1 cellular context compared by ENCODE assay signal in the genomic region with DNA sequence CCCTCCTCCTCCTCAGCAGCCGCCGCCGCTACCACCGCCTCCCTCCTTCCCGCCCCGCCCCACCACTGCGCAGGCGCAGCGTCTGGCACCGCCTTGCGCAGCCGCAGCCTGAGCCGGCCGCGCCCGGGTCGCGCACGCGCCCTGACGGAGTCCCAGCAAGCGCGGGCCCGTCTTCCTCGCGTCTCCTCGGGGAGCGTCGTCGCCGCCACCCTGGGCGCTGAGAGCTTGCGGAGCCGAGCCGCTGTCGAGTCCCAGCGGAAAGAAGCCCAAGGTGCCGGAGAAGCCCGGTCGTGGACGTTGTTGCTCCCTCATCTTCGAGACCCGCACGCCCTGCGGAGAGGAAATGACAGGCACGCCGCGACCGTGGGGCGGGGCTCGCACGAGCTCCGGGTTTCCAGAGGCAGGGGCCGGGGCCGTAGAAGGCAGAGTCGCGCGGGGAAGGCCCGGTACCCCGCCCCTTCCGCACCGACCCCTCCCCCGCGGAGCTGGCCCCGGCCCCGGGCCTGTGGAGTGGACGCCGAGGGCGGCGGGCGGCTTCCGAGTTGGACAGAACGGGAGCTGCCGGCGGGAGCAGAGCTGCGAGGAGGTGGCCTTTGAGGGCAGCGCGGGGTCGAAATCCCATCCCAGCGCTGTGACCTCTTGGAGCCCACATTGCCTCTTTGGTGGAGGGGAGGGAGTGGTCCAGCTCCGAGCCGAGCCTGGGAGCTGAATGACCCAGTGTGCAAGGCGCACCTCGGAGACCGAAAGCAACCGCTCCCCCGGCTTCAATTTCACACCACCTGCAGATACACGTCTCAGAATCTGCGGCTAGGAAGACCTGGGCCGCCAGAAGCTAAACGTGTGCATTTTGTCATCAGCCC.
TF ChIP-seq lines count a peak whose summit lies in the region.

No MANE protein-coding gene starts in this region.

TF ChIP-seq in HepG2, 621 proteins besides CTCF, POLR2A, EP300 and RAD21 (continued from another document and continues in another):
- TF ChIP-seq ZBTB3 (CRISPR knock-in tag; IDR thresholded peaks at IDR 0.05; ENCODE audit: borderline replicate concordance, low read depth) (no peak), ZNF143 (CRISPR knock-in tag; IDR thresholded peaks at IDR 0.05) (0 out of 2 replicates have a peak, but pooled peaks have one; percentile 49), RBM39 (IDR thresholded peaks at IDR 0.05; ENCODE audit: low read depth, low read length, poor library complexity, severe bottlenecking) (peak; percentile 67), TIGD3 (CRISPR knock-in tag; IDR thresholded peaks at IDR 0.05; ENCODE audit: borderline replicate concordance) (peak; percentile 73; the same call in 1 of the 2 replicates), HNF4A (CRISPR knock-in tag; IDR thresholded peaks at IDR 0.05) (peak; percentile 28; the same call in 1 of the 2 replicates), ZNF407 (CRISPR knock-in tag; IDR thresholded peaks at IDR 0.05; ENCODE audit: not compliant biosample characterization) (peak; percentile 91), ZNF34 (CRISPR knock-in tag; IDR thresholded peaks at IDR 0.05; ENCODE audit: borderline replicate concordance) (0 out of 2 replicates have a peak, but pooled peaks have one; percentile 29), MTA1 (CRISPR knock-in tag; IDR thresholded peaks at IDR 0.05; ENCODE audit: borderline replicate concordance) (peak; percentile 70; the same call in 1 of the 2 replicates), PCBP1 (IDR thresholded peaks at IDR 0.05; ENCODE audit: borderline replicate concordance, low read depth, low read length) (no peak), ELF1 (CRISPR knock-in tag; IDR thresholded peaks at IDR 0.05) (0 out of 2 replicates have a peak, but pooled peaks have one; percentile 16), MLLT10 (CRISPR knock-in tag; IDR thresholded peaks at IDR 0.05) (no peak), ZNF354B (CRISPR knock-in tag; IDR thresholded peaks at IDR 0.05) (peak; percentile 90; the same call in 1 of the 2 replicates), KAT7 (CRISPR knock-in tag; IDR thresholded peaks at IDR 0.05; ENCODE audit: borderline replicate concordance) (no peak; the same call in 1 of the 2 replicates)
- TF ChIP-seq, protein P1, sequence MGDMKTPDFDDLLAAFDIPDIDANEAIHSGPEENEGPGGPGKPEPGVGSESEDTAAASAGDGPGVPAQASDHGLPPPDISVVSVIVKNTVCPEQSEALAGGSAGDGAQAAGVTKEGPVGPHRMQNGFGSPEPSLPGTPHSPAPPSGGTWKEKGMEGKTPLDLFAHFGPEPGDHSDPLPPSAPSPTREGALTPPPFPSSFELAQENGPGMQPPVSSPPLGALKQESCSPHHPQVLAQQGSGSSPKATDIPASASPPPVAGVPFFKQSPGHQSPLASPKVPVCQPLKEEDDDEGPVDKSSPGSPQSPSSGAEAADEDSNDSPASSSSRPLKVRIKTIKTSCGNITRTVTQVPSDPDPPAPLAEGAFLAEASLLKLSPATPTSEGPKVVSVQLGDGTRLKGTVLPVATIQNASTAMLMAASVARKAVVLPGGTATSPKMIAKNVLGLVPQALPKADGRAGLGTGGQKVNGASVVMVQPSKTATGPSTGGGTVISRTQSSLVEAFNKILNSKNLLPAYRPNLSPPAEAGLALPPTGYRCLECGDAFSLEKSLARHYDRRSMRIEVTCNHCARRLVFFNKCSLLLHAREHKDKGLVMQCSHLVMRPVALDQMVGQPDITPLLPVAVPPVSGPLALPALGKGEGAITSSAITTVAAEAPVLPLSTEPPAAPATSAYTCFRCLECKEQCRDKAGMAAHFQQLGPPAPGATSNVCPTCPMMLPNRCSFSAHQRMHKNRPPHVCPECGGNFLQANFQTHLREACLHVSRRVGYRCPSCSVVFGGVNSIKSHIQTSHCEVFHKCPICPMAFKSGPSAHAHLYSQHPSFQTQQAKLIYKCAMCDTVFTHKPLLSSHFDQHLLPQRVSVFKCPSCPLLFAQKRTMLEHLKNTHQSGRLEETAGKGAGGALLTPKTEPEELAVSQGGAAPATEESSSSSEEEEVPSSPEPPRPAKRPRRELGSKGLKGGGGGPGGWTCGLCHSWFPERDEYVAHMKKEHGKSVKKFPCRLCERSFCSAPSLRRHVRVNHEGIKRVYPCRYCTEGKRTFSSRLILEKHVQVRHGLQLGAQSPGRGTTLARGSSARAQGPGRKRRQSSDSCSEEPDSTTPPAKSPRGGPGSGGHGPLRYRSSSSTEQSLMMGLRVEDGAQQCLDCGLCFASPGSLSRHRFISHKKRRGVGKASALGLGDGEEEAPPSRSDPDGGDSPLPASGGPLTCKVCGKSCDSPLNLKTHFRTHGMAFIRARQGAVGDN (CRISPR knock-in tag; IDR thresholded peaks at IDR 0.05): peak; percentile 96
- TF ChIP-seq, protein P2, sequence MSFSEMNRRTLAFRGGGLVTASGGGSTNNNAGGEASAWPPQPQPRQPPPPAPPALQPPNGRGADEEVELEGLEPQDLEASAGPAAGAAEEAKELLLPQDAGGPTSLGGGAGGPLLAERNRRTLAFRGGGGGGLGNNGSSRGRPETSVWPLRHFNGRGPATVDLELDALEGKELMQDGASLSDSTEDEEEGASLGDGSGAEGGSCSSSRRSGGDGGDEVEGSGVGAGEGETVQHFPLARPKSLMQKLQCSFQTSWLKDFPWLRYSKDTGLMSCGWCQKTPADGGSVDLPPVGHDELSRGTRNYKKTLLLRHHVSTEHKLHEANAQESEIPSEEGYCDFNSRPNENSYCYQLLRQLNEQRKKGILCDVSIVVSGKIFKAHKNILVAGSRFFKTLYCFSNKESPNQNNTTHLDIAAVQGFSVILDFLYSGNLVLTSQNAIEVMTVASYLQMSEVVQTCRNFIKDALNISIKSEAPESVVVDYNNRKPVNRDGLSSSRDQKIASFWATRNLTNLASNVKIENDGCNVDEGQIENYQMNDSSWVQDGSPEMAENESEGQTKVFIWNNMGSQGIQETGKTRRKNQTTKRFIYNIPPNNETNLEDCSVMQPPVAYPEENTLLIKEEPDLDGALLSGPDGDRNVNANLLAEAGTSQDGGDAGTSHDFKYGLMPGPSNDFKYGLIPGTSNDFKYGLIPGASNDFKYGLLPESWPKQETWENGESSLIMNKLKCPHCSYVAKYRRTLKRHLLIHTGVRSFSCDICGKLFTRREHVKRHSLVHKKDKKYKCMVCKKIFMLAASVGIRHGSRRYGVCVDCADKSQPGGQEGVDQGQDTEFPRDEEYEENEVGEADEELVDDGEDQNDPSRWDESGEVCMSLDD (CRISPR knock-in tag; IDR thresholded peaks at IDR 0.05; ENCODE audit: borderline replicate concordance): peak; percentile 57; the same call in 1 of the 2 replicates
- TF ChIP-seq, protein P3, sequence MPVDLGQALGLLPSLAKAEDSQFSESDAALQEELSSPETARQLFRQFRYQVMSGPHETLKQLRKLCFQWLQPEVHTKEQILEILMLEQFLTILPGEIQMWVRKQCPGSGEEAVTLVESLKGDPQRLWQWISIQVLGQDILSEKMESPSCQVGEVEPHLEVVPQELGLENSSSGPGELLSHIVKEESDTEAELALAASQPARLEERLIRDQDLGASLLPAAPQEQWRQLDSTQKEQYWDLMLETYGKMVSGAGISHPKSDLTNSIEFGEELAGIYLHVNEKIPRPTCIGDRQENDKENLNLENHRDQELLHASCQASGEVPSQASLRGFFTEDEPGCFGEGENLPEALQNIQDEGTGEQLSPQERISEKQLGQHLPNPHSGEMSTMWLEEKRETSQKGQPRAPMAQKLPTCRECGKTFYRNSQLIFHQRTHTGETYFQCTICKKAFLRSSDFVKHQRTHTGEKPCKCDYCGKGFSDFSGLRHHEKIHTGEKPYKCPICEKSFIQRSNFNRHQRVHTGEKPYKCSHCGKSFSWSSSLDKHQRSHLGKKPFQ (CRISPR knock-in tag; IDR thresholded peaks at IDR 0.05; ENCODE audit: insufficient replicate concordance): peak; percentile 49
- TF ChIP-seq, protein P4, sequence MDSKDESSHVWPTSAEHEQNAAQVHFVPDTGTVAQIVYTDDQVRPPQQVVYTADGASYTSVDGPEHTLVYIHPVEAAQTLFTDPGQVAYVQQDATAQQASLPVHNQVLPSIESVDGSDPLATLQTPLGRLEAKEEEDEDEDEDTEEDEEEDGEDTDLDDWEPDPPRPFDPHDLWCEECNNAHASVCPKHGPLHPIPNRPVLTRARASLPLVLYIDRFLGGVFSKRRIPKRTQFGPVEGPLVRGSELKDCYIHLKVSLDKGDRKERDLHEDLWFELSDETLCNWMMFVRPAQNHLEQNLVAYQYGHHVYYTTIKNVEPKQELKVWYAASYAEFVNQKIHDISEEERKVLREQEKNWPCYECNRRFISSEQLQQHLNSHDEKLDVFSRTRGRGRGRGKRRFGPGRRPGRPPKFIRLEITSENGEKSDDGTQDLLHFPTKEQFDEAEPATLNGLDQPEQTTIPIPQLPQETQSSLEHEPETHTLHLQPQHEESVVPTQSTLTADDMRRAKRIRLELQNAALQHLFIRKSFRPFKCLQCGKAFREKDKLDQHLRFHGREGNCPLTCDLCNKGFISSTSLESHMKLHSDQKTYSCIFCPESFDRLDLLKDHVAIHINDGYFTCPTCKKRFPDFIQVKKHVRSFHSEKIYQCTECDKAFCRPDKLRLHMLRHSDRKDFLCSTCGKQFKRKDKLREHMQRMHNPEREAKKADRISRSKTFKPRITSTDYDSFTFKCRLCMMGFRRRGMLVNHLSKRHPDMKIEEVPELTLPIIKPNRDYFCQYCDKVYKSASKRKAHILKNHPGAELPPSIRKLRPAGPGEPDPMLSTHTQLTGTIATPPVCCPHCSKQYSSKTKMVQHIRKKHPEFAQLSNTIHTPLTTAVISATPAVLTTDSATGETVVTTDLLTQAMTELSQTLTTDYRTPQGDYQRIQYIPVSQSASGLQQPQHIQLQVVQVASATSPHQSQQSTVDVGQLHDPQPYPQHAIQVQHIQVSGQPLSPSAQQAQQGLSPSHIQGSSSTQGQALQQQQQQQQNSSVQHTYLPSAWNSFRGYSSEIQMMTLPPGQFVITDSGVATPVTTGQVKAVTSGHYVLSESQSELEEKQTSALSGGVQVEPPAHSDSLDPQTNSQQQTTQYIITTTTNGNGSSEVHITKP (CRISPR knock-in tag; IDR thresholded peaks at IDR 0.05; ENCODE audit: low read depth): no peak
- TF ChIP-seq, protein P5, sequence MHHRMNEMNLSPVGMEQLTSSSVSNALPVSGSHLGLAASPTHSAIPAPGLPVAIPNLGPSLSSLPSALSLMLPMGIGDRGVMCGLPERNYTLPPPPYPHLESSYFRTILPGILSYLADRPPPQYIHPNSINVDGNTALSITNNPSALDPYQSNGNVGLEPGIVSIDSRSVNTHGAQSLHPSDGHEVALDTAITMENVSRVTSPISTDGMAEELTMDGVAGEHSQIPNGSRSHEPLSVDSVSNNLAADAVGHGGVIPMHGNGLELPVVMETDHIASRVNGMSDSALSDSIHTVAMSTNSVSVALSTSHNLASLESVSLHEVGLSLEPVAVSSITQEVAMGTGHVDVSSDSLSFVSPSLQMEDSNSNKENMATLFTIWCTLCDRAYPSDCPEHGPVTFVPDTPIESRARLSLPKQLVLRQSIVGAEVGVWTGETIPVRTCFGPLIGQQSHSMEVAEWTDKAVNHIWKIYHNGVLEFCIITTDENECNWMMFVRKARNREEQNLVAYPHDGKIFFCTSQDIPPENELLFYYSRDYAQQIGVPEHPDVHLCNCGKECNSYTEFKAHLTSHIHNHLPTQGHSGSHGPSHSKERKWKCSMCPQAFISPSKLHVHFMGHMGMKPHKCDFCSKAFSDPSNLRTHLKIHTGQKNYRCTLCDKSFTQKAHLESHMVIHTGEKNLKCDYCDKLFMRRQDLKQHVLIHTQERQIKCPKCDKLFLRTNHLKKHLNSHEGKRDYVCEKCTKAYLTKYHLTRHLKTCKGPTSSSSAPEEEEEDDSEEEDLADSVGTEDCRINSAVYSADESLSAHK (CRISPR knock-in tag; IDR thresholded peaks at IDR 0.05; ENCODE audit: borderline replicate concordance): no peak
